1 cellular context compared by ENCODE assay signal in the genomic region with DNA sequence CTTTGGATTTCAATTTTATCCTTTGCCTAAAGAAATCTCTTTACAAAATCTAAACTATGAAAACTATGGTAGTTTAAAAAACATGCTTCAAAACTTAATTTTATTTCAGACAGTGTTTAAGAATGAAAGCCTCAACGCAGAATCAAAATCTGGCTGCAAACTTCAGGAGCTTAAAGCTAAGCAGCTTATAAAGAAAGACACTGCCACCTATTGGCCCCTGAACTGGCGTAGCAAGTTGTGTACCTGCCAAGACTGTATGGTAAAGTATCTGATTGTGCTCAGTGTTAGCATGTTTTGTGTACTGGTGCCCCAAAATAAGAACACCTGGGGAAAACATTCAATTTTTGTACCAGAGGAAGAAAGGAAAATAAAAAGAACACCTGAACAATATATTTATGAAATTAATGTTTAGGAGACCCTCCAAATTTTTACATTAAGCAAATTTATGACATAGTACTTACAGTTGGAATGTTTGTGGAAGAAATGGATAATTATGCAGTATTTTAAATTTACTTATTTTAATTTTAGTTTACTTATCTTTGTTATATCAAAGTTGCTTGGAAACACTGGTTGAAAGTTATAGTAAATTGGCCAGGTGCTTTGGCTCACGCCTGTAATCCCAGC.
TF ChIP-seq lines count a peak whose summit lies in the region.

No MANE protein-coding gene starts in this region.

TF ChIP-seq in SK-N-SH treated with all-trans-retinoic acid at 6 μM for 48 hours, 23 proteins besides CTCF, POLR2A, EP300 and RAD21 (continued from another document):
- TF ChIP-seq, protein P1, sequence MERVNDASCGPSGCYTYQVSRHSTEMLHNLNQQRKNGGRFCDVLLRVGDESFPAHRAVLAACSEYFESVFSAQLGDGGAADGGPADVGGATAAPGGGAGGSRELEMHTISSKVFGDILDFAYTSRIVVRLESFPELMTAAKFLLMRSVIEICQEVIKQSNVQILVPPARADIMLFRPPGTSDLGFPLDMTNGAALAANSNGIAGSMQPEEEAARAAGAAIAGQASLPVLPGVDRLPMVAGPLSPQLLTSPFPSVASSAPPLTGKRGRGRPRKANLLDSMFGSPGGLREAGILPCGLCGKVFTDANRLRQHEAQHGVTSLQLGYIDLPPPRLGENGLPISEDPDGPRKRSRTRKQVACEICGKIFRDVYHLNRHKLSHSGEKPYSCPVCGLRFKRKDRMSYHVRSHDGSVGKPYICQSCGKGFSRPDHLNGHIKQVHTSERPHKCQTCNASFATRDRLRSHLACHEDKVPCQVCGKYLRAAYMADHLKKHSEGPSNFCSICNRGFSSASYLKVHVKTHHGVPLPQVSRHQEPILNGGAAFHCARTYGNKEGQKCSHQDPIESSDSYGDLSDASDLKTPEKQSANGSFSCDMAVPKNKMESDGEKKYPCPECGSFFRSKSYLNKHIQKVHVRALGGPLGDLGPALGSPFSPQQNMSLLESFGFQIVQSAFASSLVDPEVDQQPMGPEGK (CRISPR knock-in tag; IDR thresholded peaks at IDR 0.05; ENCODE audit: borderline replicate concordance), result no peak
- TF ChIP-seq ZFP30 (CRISPR knock-in tag; IDR thresholded peaks at IDR 0.05), result no peak
- TF ChIP-seq ZNF70 (CRISPR knock-in tag; IDR thresholded peaks at IDR 0.05), result no peak
- TF ChIP-seq RARB (CRISPR knock-in tag; IDR thresholded peaks at IDR 0.05), result no peak
- TF ChIP-seq TCF4 (CRISPR knock-in tag; IDR thresholded peaks at IDR 0.05; ENCODE audit: borderline replicate concordance), result no peak
- TF ChIP-seq ISL1 (CRISPR knock-in tag; IDR thresholded peaks at IDR 0.05), result no peak
- no peak for TF ChIP-seq OSR1 (CRISPR knock-in tag; IDR thresholded peaks at IDR 0.05)
- TF ChIP-seq TOX (CRISPR knock-in tag; IDR thresholded peaks at IDR 0.05; ENCODE audit: borderline replicate concordance), result no peak
- TF ChIP-seq ESRRG (CRISPR knock-in tag; IDR thresholded peaks at IDR 0.05), result no peak
